20 cellular contexts compared by ENCODE assay signal in the genomic region with DNA sequence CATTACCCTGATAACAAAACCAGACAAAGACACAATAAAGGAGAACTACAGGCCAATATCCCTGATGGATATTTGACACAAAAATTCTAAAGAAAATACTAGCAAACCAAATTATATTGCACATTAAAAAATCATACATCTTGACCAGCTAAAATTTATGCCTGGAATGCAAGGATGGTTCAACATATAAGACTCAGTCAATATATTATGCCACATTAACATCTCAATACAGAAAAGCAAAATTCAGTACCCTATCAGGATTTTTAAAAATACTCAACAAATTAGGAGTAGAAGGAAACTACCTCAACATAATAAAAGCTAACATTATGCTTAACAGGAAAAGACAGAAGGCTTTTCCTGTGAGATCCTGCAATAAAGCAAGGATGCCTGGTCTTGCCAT.
DNase-seq lines count a peak whose midpoint lies in the region; ATAC-seq, FAIRE-seq and TF ChIP-seq lines count a peak whose summit lies in the region.
"Had no signal": no experiment of that assay in that cellular context is flagged by ENCODE, and none has a peak within 500 bp of the region (broad histone marks: within the 10 kb centered on the region; RNA-seq: fewer than 3 reads in every experiment).

No MANE protein-coding gene starts in this region.

- H3K9me3 Mint-ChIP-seq in CD14-positive monocyte = peaks cover 5 to 41% (median 29%) of the 10 kb centered on the region in 7 donors

- H3K9me3 ChIP-seq in small intestine (ENCODE audit: control insufficient read depth, low read depth) = no peaks in the 10 kb centered on the region

- no peak overlapping the region for H3K27ac ChIP-seq in small intestine (ENCODE audit: low read depth in 1 of 2, low read length in 1 of 2)
- H3K27ac ChIP-seq: 22Rv1, A549, C4-2B had no signal

- H3K27ac Mint-ChIP-seq in CD14-positive monocyte = no peak overlapping the region
- H3K27ac Mint-ChIP-seq: CD4-positive, alpha-beta memory T cell; H9; IgD-negative memory B cell had no signal

- FAIRE-seq in small intestine (lab: Jason Lieb, UNC) = no peak
- FAIRE-seq: A549, GM12878, HepG2 had no signal

- H3K4me3 ChIP-seq in fibroblast of mammary gland (ENCODE audit: control insufficient read depth, low read depth, low read length) (no peak overlapping the region), small intestine (ENCODE audit: low read depth in 1 of 2, low read length in 2 of 2) (no peak overlapping the region)
- H3K4me3 ChIP-seq: A549, GM12878 had no signal

- DNase-seq in DMS53 (lab: John Stamatoyannopoulos, UW) (peak; percentile 23), DMS53 treated with DMSO at 0.1 percent for 48 hours (lab: John Stamatoyannopoulos, UW; ENCODE audit: unreplicated experiment) (no peak), amniotic epithelial cell (ENCODE audit: low read depth) (peak; percentile 7), fibroblast of mammary gland (ENCODE audit: low read depth) (peak; percentile 5), small intestine (no peak), CD14-positive monocyte (ENCODE audit: low spot score) (no peak)
- DNase-seq: AML-193; CD4-positive, alpha-beta memory T cell; DMS153; DND-41; EL; GOT3; H9 had no signal

- H3K4me1 ChIP-seq in small intestine (ENCODE audit: control insufficient read depth in 2 of 2, insufficient read depth in 1 of 2, low read depth in 1 of 2, low read length in 1 of 2) = no peaks in the 10 kb centered on the region
- H3K4me1 ChIP-seq: A549 had no signal

- intact Hi-C loops in CD14-positive monocyte (cut with micrococcal nuclease) = no loop called here

- H3K36me3 ChIP-seq in small intestine (ENCODE audit: control insufficient read depth in 2 of 2, insufficient read depth in 2 of 2, low read length in 2 of 2) = peaks cover 0 to 2% of the 10 kb centered on the region in 2 donors

- no peaks in the 10 kb centered on the region for H3K27me3 ChIP-seq in small intestine (ENCODE audit: control insufficient read depth in 2 of 2, insufficient read depth in 2 of 2, low read length in 2 of 2)

- no peaks in the 10 kb centered on the region for H3K4me1 Mint-ChIP-seq in CD14-positive monocyte
- H3K4me1 Mint-ChIP-seq: CD4-positive, alpha-beta memory T cell; H9; IgD-negative memory B cell had no signal

- peaks cover 0 to 2% (median 0%) of the 10 kb centered on the region in 3 donors for H3K27me3 Mint-ChIP-seq in CD14-positive monocyte (ENCODE audit: low read depth in 3 of 3)
- H3K27me3 Mint-ChIP-seq: CD4-positive, alpha-beta memory T cell; IgD-negative memory B cell had no signal

- no peak overlapping the region for H3K4me3 Mint-ChIP-seq in CD14-positive monocyte
- H3K4me3 Mint-ChIP-seq: CD4-positive, alpha-beta memory T cell; H9; IgD-negative memory B cell had no signal

- ATAC-seq in GM21528 (IDR thresholded peaks at IDR 0.05; ENCODE audit: low FRiP score, unreplicated experiment) = no peak
- ATAC-seq: A549, GM12878, HepG2 had no signal

- H3K36me3 Mint-ChIP-seq in CD14-positive monocyte = no peaks in the 10 kb centered on the region

- TF ChIP-seq CTCF in fibroblast of mammary gland (conservative IDR thresholded peaks at IDR 0.05; ENCODE audit: control insufficient read depth, insufficient read depth, low read depth, low read length) = no peak
- no peak for TF ChIP-seq CTCF in CD14-positive monocyte (IDR thresholded peaks at IDR 0.05)

Comparison
In these comparisons a context has a peak if more than half of its experiments do, and no peak if none do; other contexts are left out.
1. DNase-seq: peak in DMS53 (single experiment), amniotic epithelial cell (single experiment) and fibroblast of mammary gland (single experiment); none in DMS53 treated with DMSO at 0.1 percent for 48 hours (single experiment), small intestine (single experiment) and CD14-positive monocyte (single experiment).